28 cellular contexts compared by ENCODE assay signal in the genomic region with DNA sequence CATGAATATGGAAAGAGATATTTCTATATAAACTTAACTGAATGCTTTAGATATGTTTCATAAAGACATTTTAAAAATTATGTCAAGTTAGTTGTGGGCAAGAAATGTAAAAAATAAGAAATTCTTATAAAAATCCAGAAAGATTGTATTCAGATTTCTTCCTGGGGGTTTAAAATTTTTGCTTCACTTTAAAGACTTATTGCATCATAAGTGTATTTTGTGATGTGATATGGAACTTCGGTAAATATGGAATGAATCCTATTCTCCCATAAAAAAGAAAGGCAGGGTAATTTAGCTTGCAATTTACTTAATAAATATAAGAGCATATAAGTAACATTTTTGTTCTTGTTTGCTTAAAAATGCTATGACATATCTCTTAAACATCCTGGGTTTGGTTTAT.
"Had no signal": no experiment of that assay in that cellular context is flagged by ENCODE, and none has a peak within 500 bp of the region (broad histone marks: within the 10 kb centered on the region; RNA-seq: fewer than 3 reads in every experiment).

No MANE protein-coding gene starts in this region.

- H3K27me3 ChIP-seq: pancreas, spleen, suprapubic skin, testis, tibial artery, transverse colon had no signal

- H3K27ac ChIP-seq: neutrophil, pancreas, prostate gland, skin epidermis, spleen, suprapubic skin, testis, tibial artery, transverse colon, upper lobe of right lung, uterus had no signal

- DNase-seq: naive thymus-derived CD8-positive, alpha-beta T cell; nephron progenitor cell; nucleus accumbens; pancreas; right cardiac atrium; spleen; stimulated activated CD4-positive, alpha-beta T cell treated with anti-CD3 and anti-CD28 coated beads, Interleukin-12 subunit alpha, Interleukin-12 subunit beta, amount 100 ng/mL, for 4 hours; stimulated activated CD4-positive, alpha-beta T cell treated with anti-CD3 and anti-CD28 coated beads, Interleukin-1b, Interleukin-23, amount 100 ng/mL, for 48 hours; stimulated activated CD4-positive, alpha-beta T cell treated with anti-CD3 and anti-CD28 coated beads, Interleukin-4, amount 100 ng/mL, for 1 hour; stimulated activated CD4-positive, alpha-beta T cell treated with anti-CD3 and anti-CD28 coated beads, Interleukin-4, amount 100 ng/mL, for 4 hours; stimulated activated CD8-positive, alpha-beta memory T cell treated with anti-CD3 and anti-CD28 coated beads, Interleukin-4, amount 100 ng/mL, for 48 hours; stimulated activated naive CD4-positive, alpha-beta T cell; stimulated activated naive CD8-positive, alpha-beta T cell treated with anti-CD3 and anti-CD28 coated beads, Interleukin-15, amount 100 ng/mL, for 72 hours; stimulated activated naive CD8-positive, alpha-beta T cell treated with anti-CD3 and anti-CD28 coated beads, Interleukin-15, Interleukin-2, amounts not matched to agents 100 U/mL and 50 U/mL, for 24 hours; substantia nigra; testis; tibial artery; transverse colon; upper lobe of right lung; uterus had no signal

- H3K36me3 ChIP-seq: neutrophil, pancreas, prostate gland, spleen, suprapubic skin, tibial artery, transverse colon, upper lobe of right lung, uterus had no signal

- H3K4me3 ChIP-seq: pancreas, prostate gland, skin epidermis, smooth muscle cell, spleen, suprapubic skin, testis, tibial artery, transverse colon, upper lobe of right lung, uterus had no signal

- H3K9me3 ChIP-seq: neutrophil, pancreas, prostate gland, spleen, suprapubic skin, testis, tibial artery, transverse colon, upper lobe of right lung, uterus had no signal

- ATAC-seq: naive thymus-derived CD8-positive, alpha-beta T cell; natural killer cell treated with Interleukin-12 subunit alpha and Interleukin-12 subunit beta and Interleukin-15 and Interleukin-18, amount 100 ng/mL, for 72 hours; pancreas; right cardiac atrium; sciatic nerve; stimulated activated memory B cell treated with anti-CD40 and anti-IgM and Interleukin-4, amounts not matched to agents 10 μg/mL and 1 μg/mL and 100 μg/mL, for 72 hours; stimulated activated naive CD8-positive, alpha-beta T cell treated with anti-CD3 and anti-CD28 coated beads, Interleukin-15, amount 100 ng/mL, for 72 hours; stimulated activated naive CD8-positive, alpha-beta T cell treated with anti-CD3 and anti-CD28 coated beads, Interleukin-15, Interleukin-2, amounts not matched to agents 100 U/mL and 50 U/mL, for 24 hours; upper lobe of right lung had no signal

- FAIRE-seq: pancreas had no signal

- H3K4me2 ChIP-seq: smooth muscle cell had no signal

- H3K4me1 ChIP-seq: pancreas, prostate gland, spleen, suprapubic skin, testis, tibial artery, transverse colon, upper lobe of right lung, uterus had no signal
